8 cellular contexts compared by ENCODE assay signal in the genomic region with DNA sequence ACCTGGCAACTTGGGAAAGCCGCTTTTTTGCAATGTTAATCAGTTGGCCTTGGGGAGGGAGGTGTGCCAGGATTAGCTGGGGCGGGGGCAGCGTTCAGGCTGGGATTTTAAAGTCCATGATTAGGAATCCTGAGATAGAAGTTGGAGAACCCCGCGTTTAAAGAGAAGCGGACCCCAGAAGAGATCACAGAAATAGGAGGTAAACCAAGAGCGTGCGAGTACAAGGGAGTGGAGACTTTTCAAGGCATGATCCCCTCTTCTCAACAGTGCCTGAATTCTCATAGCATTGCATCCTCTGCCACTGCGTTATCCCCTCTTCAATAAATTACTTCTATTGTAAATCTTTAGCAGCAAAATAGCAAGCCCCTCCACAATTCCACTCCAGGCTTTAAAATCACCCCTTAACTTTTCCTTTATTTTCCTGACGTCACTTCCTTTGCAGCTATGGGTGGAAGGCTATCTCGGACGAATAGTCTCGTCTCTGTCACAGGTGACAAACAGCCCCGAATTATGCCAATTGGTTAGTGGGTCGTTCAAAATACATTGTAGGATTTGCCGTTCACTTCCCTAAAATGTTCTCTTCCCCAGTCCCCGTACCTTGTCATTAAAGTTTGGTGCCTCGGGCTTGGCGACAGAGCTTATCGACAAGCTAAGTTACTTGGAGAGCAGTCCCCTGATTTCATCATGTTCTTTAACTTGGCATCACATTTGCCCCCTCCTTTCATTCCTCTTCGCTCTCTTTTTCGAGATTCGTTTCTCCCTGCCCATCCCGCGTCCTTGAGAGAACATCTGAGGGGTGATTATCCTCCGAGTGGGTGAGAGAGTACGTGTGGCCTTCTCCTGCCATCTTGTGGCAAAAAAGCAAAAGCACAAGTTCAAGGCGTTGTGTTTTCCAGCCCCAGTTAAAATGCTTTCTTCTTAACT. TPM values are rescaled to one million over a fixed set of nuclear protein-coding genes. Genes with fewer than 3 reads are reported as not detected.
DNase-seq lines count a peak whose midpoint lies in the region; ATAC-seq and TF ChIP-seq lines count a peak whose summit lies in the region.

No MANE protein-coding gene starts in this region.

- H3K27me3 Mint-ChIP-seq in activated naive CD8-positive, alpha-beta T cell treated with anti-CD3 and anti-CD28 coated beads, Interleukin-2, amount 10 ng/mL, durations not matched to agents 7 days and 5 days = no peaks in the 10 kb centered on the region

- H3K4me3 ChIP-seq in GM06990 (replicated peaks; ENCODE audit: low read depth, low read length) (peak overlapping the region; percentile 76), MG63 (peak overlapping the region; percentile 85), RWPE2 (ENCODE audit: severe bottlenecking) (peak overlapping the region; percentile 52)

- DNase-seq in GM06990 (ENCODE audit: extremely low read depth, insufficient read length) (peak; percentile 61), MG63 (peak; percentile 88), RWPE2 (ENCODE audit: low spot score) (no peak), glomerular visceral epithelial cell (ENCODE audit: extremely low spot score) (peak; percentile 84), nucleus accumbens (lab: John Stamatoyannopoulos, UW) (peak in 46 of 56 donors; percentile 13 to 73 (median 46))
- DNase-seq in activated naive CD8-positive, alpha-beta T cell treated with anti-CD3 and anti-CD28 coated beads, Interleukin-2, amount 10 ng/mL, durations not matched to agents 7 days and 5 days = peak; percentile 56

- peak; percentile 74 for TF ChIP-seq CTCF in GM06990 (IDR thresholded peaks at IDR 0.05; ENCODE audit: insufficient read depth, low read length, poor library complexity, severe bottlenecking)
- TF ChIP-seq CTCF in RWPE2 (IDR thresholded peaks at IDR 0.05; ENCODE audit: poor library complexity, severe bottlenecking) = peak; percentile 90

- peaks cover 29% of the 10 kb centered on the region for H3K4me1 Mint-ChIP-seq in activated naive CD8-positive, alpha-beta T cell treated with anti-CD3 and anti-CD28 coated beads, Interleukin-2, amount 10 ng/mL, durations not matched to agents 7 days and 5 days

- peaks cover 7% of the 10 kb centered on the region for H3K36me3 Mint-ChIP-seq in activated naive CD8-positive, alpha-beta T cell treated with anti-CD3 and anti-CD28 coated beads, Interleukin-2, amount 10 ng/mL, durations not matched to agents 7 days and 5 days

- ATAC-seq in RWPE2 (ENCODE audit: low read depth) (peak; percentile 17), GM18873 (IDR thresholded peaks at IDR 0.05; ENCODE audit: low FRiP score, unreplicated experiment) (no peak), HG03571 (IDR thresholded peaks at IDR 0.05; ENCODE audit: unreplicated experiment) (no peak)
- no peak for ATAC-seq in activated naive CD8-positive, alpha-beta T cell treated with anti-CD3 and anti-CD28 coated beads, Interleukin-2, amount 10 ng/mL, durations not matched to agents 7 days and 5 days (ENCODE audit: low read depth)

- POLR2A ChIA-PET in activated naive CD8-positive, alpha-beta T cell treated with anti-CD3 and anti-CD28 coated beads, Interleukin-2, amount 10 ng/mL, durations not matched to agents 7 days and 5 days (lab: Charles Lee) = interaction anchor here (1.2 to 21.7 kb wide), 21 partner anchors 26 to 1869 kb away, joined by 3 to 2088 read pairs (median 19); partner anchors contain the start of genes TRIM27 and ZNF184

- H3K27ac Mint-ChIP-seq in activated naive CD8-positive, alpha-beta T cell treated with anti-CD3 and anti-CD28 coated beads, Interleukin-2, amount 10 ng/mL, durations not matched to agents 7 days and 5 days = no peak overlapping the region

- no peaks in the 10 kb centered on the region for H3K27me3 ChIP-seq in GM06990 (replicated peaks; ENCODE audit: control insufficient read depth, insufficient read depth, low read length)
- H3K27me3 ChIP-seq in MG63 = no peaks in the 10 kb centered on the region
- H3K27me3 ChIP-seq in RWPE2 (ENCODE audit: insufficient read depth, poor library complexity, severe bottlenecking) = no peaks in the 10 kb centered on the region

- H3K36me3 ChIP-seq in GM06990 (ENCODE audit: control insufficient read depth, insufficient read depth, low read length) (no peaks in the 10 kb centered on the region), MG63 (peaks cover 7% of the 10 kb centered on the region), RWPE2 (ENCODE audit: low read depth) (no peaks in the 10 kb centered on the region)

- H3K4me3 Mint-ChIP-seq in activated naive CD8-positive, alpha-beta T cell treated with anti-CD3 and anti-CD28 coated beads, Interleukin-2, amount 10 ng/mL, durations not matched to agents 7 days and 5 days = no peak overlapping the region

- H3K9me3 Mint-ChIP-seq in activated naive CD8-positive, alpha-beta T cell treated with anti-CD3 and anti-CD28 coated beads, Interleukin-2, amount 10 ng/mL, durations not matched to agents 7 days and 5 days = no peaks in the 10 kb centered on the region

- H3K9me3 ChIP-seq in MG63 (no peaks in the 10 kb centered on the region; the same call in 1 of the 2 replicates), RWPE2 (ENCODE audit: severe bottlenecking) (no peaks in the 10 kb centered on the region)

- H3K4me1 ChIP-seq in RWPE2 (ENCODE audit: insufficient read depth, poor library complexity, severe bottlenecking) = peaks cover 6% of the 10 kb centered on the region

- H3K27ac ChIP-seq in RWPE2 (ENCODE audit: poor library complexity, severe bottlenecking) = peak overlapping the region; percentile 90

RNA-seq across cellular contexts. Expression of gene OR2B2, which starts 17.1 kb away (rescaled TPM):
- total RNA-seq in MG63 (2014; rRNA removed; shearing (Covaris generic); ENCODE audit: low replicate concordance) = not detected in 2 replicates
- not detected for total RNA-seq in activated naive CD8-positive, alpha-beta T cell treated with anti-CD3 and anti-CD28 coated beads, Interleukin-2, amount 10 ng/mL, durations not matched to agents 7 days and 5 days
